In the genomic region with DNA sequence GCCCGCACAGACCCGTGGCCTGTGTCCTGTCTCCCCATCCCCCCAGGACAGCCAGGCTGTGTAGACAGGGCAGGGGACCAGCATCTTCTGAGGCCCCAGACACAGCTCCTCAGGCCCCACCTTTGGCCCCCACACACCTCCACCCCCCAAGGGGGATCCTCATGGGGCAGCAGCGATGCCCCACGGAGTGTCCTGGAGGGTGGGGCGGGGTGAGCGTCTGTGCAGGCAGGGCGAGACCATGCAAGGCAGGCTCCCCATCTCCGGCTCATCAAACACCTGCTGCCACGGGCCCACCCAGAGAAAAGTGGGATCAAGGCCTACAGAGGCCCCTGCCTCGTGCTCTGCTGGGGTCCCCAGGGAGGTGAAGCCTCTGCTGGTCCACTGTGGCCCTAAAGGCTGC, we compare ENCODE assay signal across 17 cellular contexts.
A peak's percentile ranks its signal among the peaks of the same experiment; 100 is the strongest.
DNase-seq lines count a peak whose midpoint lies in the region; ATAC-seq and TF ChIP-seq lines count a peak whose summit lies in the region.
"Had no signal": no experiment of that assay in that cellular context is flagged by ENCODE, and none has a peak within 500 bp of the region (broad histone marks: within the 10 kb centered on the region; RNA-seq: fewer than 3 reads in every experiment).

No MANE protein-coding gene starts in this region.

- intact Hi-C loops in sigmoid colon (cut with DNase I) (no loop called here), testis (cut with DNase I; ENCODE audit: low total_unique reads) (no loop called here)

- DNase-seq in activated naive CD8-positive, alpha-beta T cell treated with anti-CD3 and anti-CD28 coated beads, Interleukin-2, amount 50 U/mL, for 24 hours = no peak
- DNase-seq in activated naive CD8-positive, alpha-beta T cell treated with anti-CD3 and anti-CD28 coated beads for 36 hours = no peak
- DNase-seq in mesenteric fat pad (ENCODE audit: low spot score) (peak; percentile 79), sigmoid colon (peak; percentile 44), GM10248 (ENCODE audit: extremely low spot score) (no peak), testis (no peak)
- DNase-seq: 8988T; AML-193; Caco-2; CD8-positive, alpha-beta memory T cell; DND-41; GOT3; H9 had no signal

- no peaks in the 10 kb centered on the region for H3K4me1 ChIP-seq in sigmoid colon
- no peaks in the 10 kb centered on the region for H3K4me1 ChIP-seq in testis
- H3K4me1 ChIP-seq: BLaER1, Caco-2 had no signal

- no peak overlapping the region for H3K4me3 ChIP-seq in sigmoid colon
- no peak overlapping the region for H3K4me3 ChIP-seq in testis
- H3K4me3 ChIP-seq: BLaER1, GM12878 had no signal

- no peak for TF ChIP-seq EP300 in sigmoid colon (IDR thresholded peaks at IDR 0.05)

- peaks cover 0 to 4% (median 0%) of the 10 kb centered on the region in 4 donors for H3K9me3 ChIP-seq in sigmoid colon
- H3K9me3 ChIP-seq in testis = no peaks in the 10 kb centered on the region
- H3K9me3 ChIP-seq: BLaER1, Caco-2 had no signal

- H3K27ac ChIP-seq in sigmoid colon (no peak overlapping the region), testis (no peak overlapping the region)
- H3K27ac ChIP-seq: BLaER1 had no signal

- TF ChIP-seq POLR2A in sigmoid colon (IDR thresholded peaks at IDR 0.05) (no peak), testis (IDR thresholded peaks at IDR 0.05) (no peak)

- no peaks in the 10 kb centered on the region for H3K4me1 Mint-ChIP-seq in activated naive CD8-positive, alpha-beta T cell treated with anti-CD3 and anti-CD28 coated beads, Interleukin-2, amount 50 U/mL, for 24 hours
- no peaks in the 10 kb centered on the region for H3K4me1 Mint-ChIP-seq in activated naive CD8-positive, alpha-beta T cell treated with anti-CD3 and anti-CD28 coated beads for 36 hours
- H3K4me1 Mint-ChIP-seq: CD8-positive, alpha-beta memory T cell; H9 had no signal

- H3K27me3 ChIP-seq in sigmoid colon (no peaks in the 10 kb centered on the region), testis (no peaks in the 10 kb centered on the region)
- H3K27me3 ChIP-seq: BLaER1 had no signal

- CTCF ChIA-PET in GM10248 (lab: Yijun Ruan, JAX) = no interaction called here

- H3K36me3 ChIP-seq in sigmoid colon (no peaks in the 10 kb centered on the region), testis (ENCODE audit: low read depth, missing control alignments) (no peaks in the 10 kb centered on the region)
- H3K36me3 ChIP-seq: BLaER1 had no signal

- WGBS in sigmoid colon, 2 donors = 81 to 82% methylated on average over 10 of the region's 10 CpGs
- WGBS in testis, 2 donors = 78% methylated on average over 10 of the region's 10 CpGs; no CpG with 5 or more reads in 1 of the 2 donors

- no peak overlapping the region for H3K4me3 Mint-ChIP-seq in activated naive CD8-positive, alpha-beta T cell treated with anti-CD3 and anti-CD28 coated beads, Interleukin-2, amount 50 U/mL, for 24 hours
- H3K4me3 Mint-ChIP-seq in activated naive CD8-positive, alpha-beta T cell treated with anti-CD3 and anti-CD28 coated beads for 36 hours = no peak overlapping the region
- H3K4me3 Mint-ChIP-seq: CD8-positive, alpha-beta memory T cell; H9; IgD-negative memory B cell had no signal

- peaks cover 12% of the 10 kb centered on the region for H3K9me3 Mint-ChIP-seq in activated naive CD8-positive, alpha-beta T cell treated with anti-CD3 and anti-CD28 coated beads, Interleukin-2, amount 50 U/mL, for 24 hours
- H3K9me3 Mint-ChIP-seq in activated naive CD8-positive, alpha-beta T cell treated with anti-CD3 and anti-CD28 coated beads for 36 hours = peaks cover 9% of the 10 kb centered on the region

- POLR2A ChIA-PET in GM10248 (lab: Yijun Ruan, JAX) = no interaction called here

- H3K27ac Mint-ChIP-seq in activated naive CD8-positive, alpha-beta T cell treated with anti-CD3 and anti-CD28 coated beads, Interleukin-2, amount 50 U/mL, for 24 hours = no peak overlapping the region
- no peak overlapping the region for H3K27ac Mint-ChIP-seq in activated naive CD8-positive, alpha-beta T cell treated with anti-CD3 and anti-CD28 coated beads for 36 hours
- H3K27ac Mint-ChIP-seq: CD8-positive, alpha-beta memory T cell; H9; IgD-negative memory B cell had no signal

- no peaks in the 10 kb centered on the region for H3K27me3 Mint-ChIP-seq in activated naive CD8-positive, alpha-beta T cell treated with anti-CD3 and anti-CD28 coated beads, Interleukin-2, amount 50 U/mL, for 24 hours
- H3K27me3 Mint-ChIP-seq in activated naive CD8-positive, alpha-beta T cell treated with anti-CD3 and anti-CD28 coated beads for 36 hours = no peaks in the 10 kb centered on the region
- H3K27me3 Mint-ChIP-seq: CD8-positive, alpha-beta memory T cell; IgD-negative memory B cell had no signal

- no peak for TF ChIP-seq CTCF in sigmoid colon (IDR thresholded peaks at IDR 0.05)
- TF ChIP-seq CTCF in GM10248 (IDR thresholded peaks at IDR 0.05; ENCODE audit: control extremely low read depth, extremely low read depth, low read depth, missing control alignments) = no peak
- TF ChIP-seq CTCF in testis (IDR thresholded peaks at IDR 0.05) = no peak

- no peaks in the 10 kb centered on the region for H3K36me3 Mint-ChIP-seq in activated naive CD8-positive, alpha-beta T cell treated with anti-CD3 and anti-CD28 coated beads, Interleukin-2, amount 50 U/mL, for 24 hours (ENCODE audit: low read depth)
- no peaks in the 10 kb centered on the region for H3K36me3 Mint-ChIP-seq in activated naive CD8-positive, alpha-beta T cell treated with anti-CD3 and anti-CD28 coated beads for 36 hours
- H3K36me3 Mint-ChIP-seq: CD8-positive, alpha-beta memory T cell; IgD-negative memory B cell had no signal

- ATAC-seq in activated naive CD8-positive, alpha-beta T cell treated with anti-CD3 and anti-CD28 coated beads, Interleukin-2, amount 50 U/mL, for 24 hours = peak; percentile 33
- no peak for ATAC-seq in HG03354 (IDR thresholded peaks at IDR 0.05; ENCODE audit: poor library complexity, severe bottlenecking, unreplicated experiment)
- ATAC-seq: GM12878 had no signal

Comparison
In these comparisons a context has a peak if more than half of its experiments do, and no peak if none do; other contexts are left out.
1. DNase-seq: peak in mesenteric fat pad (single experiment) and sigmoid colon (single experiment); none in activated naive CD8-positive, alpha-beta T cell treated with anti-CD3 and anti-CD28 coated beads, Interleukin-2, amount 50 U/mL, for 24 hours (single experiment), activated naive CD8-positive, alpha-beta T cell treated with anti-CD3 and anti-CD28 coated beads for 36 hours (single experiment), GM10248 (single experiment) and testis (single experiment).